ENCODE assay signal across 8 cellular contexts in the genomic region with DNA sequence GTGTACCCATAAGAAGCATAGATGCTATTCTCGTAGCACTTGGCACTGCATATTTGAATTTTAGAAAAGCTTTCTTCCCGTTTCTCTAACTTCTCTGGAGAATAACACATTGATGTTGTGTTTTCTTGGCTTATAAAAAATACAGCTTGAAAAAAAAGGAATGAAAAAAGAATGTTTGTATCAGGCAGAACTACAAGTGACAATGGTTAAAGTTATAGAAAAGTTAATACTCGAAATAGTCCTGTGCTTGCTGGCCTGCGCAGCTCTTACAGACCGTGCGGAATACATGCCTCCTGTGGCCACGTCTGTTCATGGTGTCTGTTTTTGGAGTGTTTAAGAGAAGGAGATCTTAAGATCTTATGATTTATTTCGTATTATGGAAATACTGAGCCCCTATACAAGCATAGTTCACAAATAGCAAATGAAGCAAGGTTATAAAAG. TPM values are rescaled to one million over a fixed set of nuclear protein-coding genes. Genes with fewer than 3 reads are reported as not detected.
DNase-seq lines count a peak whose midpoint lies in the region; ATAC-seq and TF ChIP-seq lines count a peak whose summit lies in the region.

No MANE protein-coding gene starts in this region.

- H3K27ac ChIP-seq in SK-N-MC, result peak overlapping the region; percentile 37

- peak overlapping the region; percentile 68 for H3K9ac ChIP-seq in SK-N-MC (ENCODE audit: insufficient read length)

- TF ChIP-seq CTCF in Calu3 (IDR thresholded peaks at IDR 0.05; ENCODE audit: unreplicated experiment), result no peak
- no peak for TF ChIP-seq CTCF in fibroblast of mammary gland (conservative IDR thresholded peaks at IDR 0.05; ENCODE audit: control insufficient read depth, insufficient read depth, low read depth, low read length)
- TF ChIP-seq CTCF in progenitor cell of endocrine pancreas (IDR thresholded peaks at IDR 0.05; ENCODE audit: unreplicated experiment), result no peak

- H3K36me3 Mint-ChIP-seq in Calu3 (ENCODE audit: insufficient read depth, unreplicated experiment) (peaks cover 13% of the 10 kb centered on the region), progenitor cell of endocrine pancreas (ENCODE audit: insufficient read depth) (no peaks in the 10 kb centered on the region)

- no TSS peak for BruUV-seq in Calu3 (replicated peaks; lab: Mats Ljungman, UMichigan)

- ATAC-seq in GM21786 (IDR thresholded peaks at IDR 0.05; ENCODE audit: unreplicated experiment) (peak; percentile 12), HG03442 (IDR thresholded peaks at IDR 0.05; ENCODE audit: unreplicated experiment) (no peak)

- H3K9me3 Mint-ChIP-seq in Calu3 (ENCODE audit: low read depth, unreplicated experiment) (no peaks in the 10 kb centered on the region), progenitor cell of endocrine pancreas (ENCODE audit: low read depth) (no peaks in the 10 kb centered on the region)

- DNase-seq in Calu3 (no peak), SK-N-MC (ENCODE audit: low read depth, low spot score) (no peak), fibroblast of mammary gland (ENCODE audit: low read depth) (peak; percentile 38), progenitor cell of endocrine pancreas (ENCODE audit: low spot score, unreplicated experiment) (no peak), ecto neural progenitor cell (ENCODE audit: low spot score) (no peak), NCI-H345 treated with DMSO at 0.1 percent for 48 hours (lab: John Stamatoyannopoulos, UW; ENCODE audit: unreplicated experiment) (no peak)

- H3K27me3 Mint-ChIP-seq in Calu3 (ENCODE audit: unreplicated experiment) (no peaks in the 10 kb centered on the region), progenitor cell of endocrine pancreas (no peaks in the 10 kb centered on the region)

- no peaks in the 10 kb centered on the region for H3K36me3 ChIP-seq in SK-N-MC (ENCODE audit: insufficient read depth, low read length)

- CTCF ChIA-PET in Calu3 (lab: Charles Lee), result interaction anchor here (1.1 to 1.5 kb wide), 3 partner anchors 13 to 46 kb away, joined by 3 read pairs; no protein-coding TSS in a partner anchor

- H3K4me1 Mint-ChIP-seq in Calu3 (ENCODE audit: low read depth, unreplicated experiment) (no peaks in the 10 kb centered on the region), progenitor cell of endocrine pancreas (ENCODE audit: low read depth) (peaks cover 3% of the 10 kb centered on the region)

- H3K4me3 ChIP-seq in SK-N-MC (peak overlapping the region; percentile 95), fibroblast of mammary gland (ENCODE audit: control insufficient read depth, low read depth, low read length) (peak overlapping the region; percentile 80)

- H3K4me3 Mint-ChIP-seq in Calu3 (ENCODE audit: low read depth, unreplicated experiment) (peak overlapping the region; percentile 83), progenitor cell of endocrine pancreas (ENCODE audit: low read depth) (peak overlapping the region; percentile 81)

- H3K9me3 ChIP-seq in SK-N-MC (ENCODE audit: low read depth, low read length), result no peaks in the 10 kb centered on the region

- H3K27ac Mint-ChIP-seq in Calu3 (ENCODE audit: unreplicated experiment) (peak overlapping the region; percentile 85), progenitor cell of endocrine pancreas (peak overlapping the region; percentile 94)

- intact Hi-C loops in Calu3 (cut with micrococcal nuclease; ENCODE audit: unreplicated experiment), result loop anchor here (5.0 kb wide), 1 partner anchor 48 kb away; no protein-coding TSS in a partner anchor

RNA-seq across cellular contexts. Expression of a gene that starts 0.8 kb away (rescaled TPM):
- total RNA-seq in Calu3 (2022) (1.6 and 2.7 TPM in 2 replicates), progenitor cell of endocrine pancreas (1.9 and 2.2 TPM in 2 replicates)

RNA-seq across cellular contexts. Expression of a gene that starts 41.1 kb away (rescaled TPM):
- total RNA-seq in Calu3 (2022) (143 and 157 TPM in 2 replicates), progenitor cell of endocrine pancreas (108 and 111 TPM in 2 replicates)

RNA-seq across cellular contexts. Expression of a gene that starts 44.9 kb away (rescaled TPM):
- 35.9 and 38.5 TPM in 2 replicates for total RNA-seq in Calu3 (2022)
- total RNA-seq in progenitor cell of endocrine pancreas, result 18.1 and 20.9 TPM in 2 replicates
